In the genomic region with DNA sequence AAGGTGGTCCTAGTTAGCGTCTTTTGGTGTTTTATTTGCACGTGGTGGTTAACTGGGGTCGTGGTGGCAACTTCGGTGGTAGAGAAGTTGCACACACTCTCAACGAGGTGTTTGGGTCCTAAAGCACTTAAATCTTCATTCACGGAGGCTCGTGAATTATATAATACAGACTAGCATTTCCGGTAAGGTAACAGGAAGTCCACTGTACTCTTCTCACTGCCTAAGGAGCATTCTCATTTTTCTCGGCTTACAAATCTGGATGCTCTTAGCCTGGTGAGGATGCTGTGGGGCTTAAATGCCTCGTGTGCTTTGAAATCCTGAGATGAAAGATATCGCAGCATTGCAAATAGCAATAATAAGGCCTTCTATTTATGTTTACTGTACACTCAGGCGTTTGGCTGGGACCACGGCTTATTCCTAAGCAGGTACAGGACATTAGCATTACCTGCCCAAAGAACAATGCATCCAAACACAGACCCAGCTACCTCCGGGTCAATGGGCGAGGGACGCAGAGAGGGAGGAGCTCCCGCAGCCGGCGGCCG, we compare ENCODE assay signal across 1 cellular context.
TF ChIP-seq lines count a peak whose summit lies in the region.

No MANE protein-coding gene starts in this region.

TF ChIP-seq in HepG2, 621 proteins besides CTCF, POLR2A, EP300 and RAD21 (continued from another document):
- TF ChIP-seq, protein P1, sequence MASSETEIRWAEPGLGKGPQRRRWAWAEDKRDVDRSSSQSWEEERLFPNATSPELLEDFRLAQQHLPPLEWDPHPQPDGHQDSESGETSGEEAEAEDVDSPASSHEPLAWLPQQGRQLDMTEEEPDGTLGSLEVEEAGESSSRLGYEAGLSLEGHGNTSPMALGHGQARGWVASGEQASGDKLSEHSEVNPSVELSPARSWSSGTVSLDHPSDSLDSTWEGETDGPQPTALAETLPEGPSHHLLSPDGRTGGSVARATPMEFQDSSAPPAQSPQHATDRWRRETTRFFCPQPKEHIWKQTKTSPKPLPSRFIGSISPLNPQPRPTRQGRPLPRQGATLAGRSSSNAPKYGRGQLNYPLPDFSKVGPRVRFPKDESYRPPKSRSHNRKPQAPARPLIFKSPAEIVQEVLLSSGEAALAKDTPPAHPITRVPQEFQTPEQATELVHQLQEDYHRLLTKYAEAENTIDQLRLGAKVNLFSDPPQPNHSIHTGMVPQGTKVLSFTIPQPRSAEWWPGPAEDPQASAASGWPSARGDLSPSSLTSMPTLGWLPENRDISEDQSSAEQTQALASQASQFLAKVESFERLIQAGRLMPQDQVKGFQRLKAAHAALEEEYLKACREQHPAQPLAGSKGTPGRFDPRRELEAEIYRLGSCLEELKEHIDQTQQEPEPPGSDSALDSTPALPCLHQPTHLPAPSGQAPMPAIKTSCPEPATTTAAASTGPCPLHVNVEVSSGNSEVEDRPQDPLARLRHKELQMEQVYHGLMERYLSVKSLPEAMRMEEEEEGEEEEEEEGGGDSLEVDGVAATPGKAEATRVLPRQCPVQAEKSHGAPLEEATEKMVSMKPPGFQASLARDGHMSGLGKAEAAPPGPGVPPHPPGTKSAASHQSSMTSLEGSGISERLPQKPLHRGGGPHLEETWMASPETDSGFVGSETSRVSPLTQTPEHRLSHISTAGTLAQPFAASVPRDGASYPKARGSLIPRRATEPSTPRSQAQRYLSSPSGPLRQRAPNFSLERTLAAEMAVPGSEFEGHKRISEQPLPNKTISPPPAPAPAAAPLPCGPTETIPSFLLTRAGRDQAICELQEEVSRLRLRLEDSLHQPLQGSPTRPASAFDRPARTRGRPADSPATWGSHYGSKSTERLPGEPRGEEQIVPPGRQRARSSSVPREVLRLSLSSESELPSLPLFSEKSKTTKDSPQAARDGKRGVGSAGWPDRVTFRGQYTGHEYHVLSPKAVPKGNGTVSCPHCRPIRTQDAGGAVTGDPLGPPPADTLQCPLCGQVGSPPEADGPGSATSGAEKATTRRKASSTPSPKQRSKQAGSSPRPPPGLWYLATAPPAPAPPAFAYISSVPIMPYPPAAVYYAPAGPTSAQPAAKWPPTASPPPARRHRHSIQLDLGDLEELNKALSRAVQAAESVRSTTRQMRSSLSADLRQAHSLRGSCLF (CRISPR knock-in tag; IDR thresholded peaks at IDR 0.05; ENCODE audit: borderline replicate concordance): no peak
- no peak for TF ChIP-seq TOPORS (CRISPR knock-in tag; IDR thresholded peaks at IDR 0.05)
- TF ChIP-seq ZNF660 (CRISPR knock-in tag; IDR thresholded peaks at IDR 0.05; ENCODE audit: borderline replicate concordance, low read depth): no peak
- TF ChIP-seq ZNF543 (CRISPR knock-in tag; IDR thresholded peaks at IDR 0.05): no peak
- TF ChIP-seq SAFB2 (CRISPR knock-in tag; IDR thresholded peaks at IDR 0.05; ENCODE audit: borderline replicate concordance, low read depth): peak; percentile 15; the same call in 1 of the 2 replicates
- no peak for TF ChIP-seq CENPT (CRISPR knock-in tag; IDR thresholded peaks at IDR 0.05; ENCODE audit: low read depth)
- TF ChIP-seq MEF2D (CRISPR knock-in tag; IDR thresholded peaks at IDR 0.05): no peak
- peak; percentile 27; the same call in 1 of the 2 replicates for TF ChIP-seq KMT2A (CRISPR knock-in tag; IDR thresholded peaks at IDR 0.05)
- TF ChIP-seq, protein P2, sequence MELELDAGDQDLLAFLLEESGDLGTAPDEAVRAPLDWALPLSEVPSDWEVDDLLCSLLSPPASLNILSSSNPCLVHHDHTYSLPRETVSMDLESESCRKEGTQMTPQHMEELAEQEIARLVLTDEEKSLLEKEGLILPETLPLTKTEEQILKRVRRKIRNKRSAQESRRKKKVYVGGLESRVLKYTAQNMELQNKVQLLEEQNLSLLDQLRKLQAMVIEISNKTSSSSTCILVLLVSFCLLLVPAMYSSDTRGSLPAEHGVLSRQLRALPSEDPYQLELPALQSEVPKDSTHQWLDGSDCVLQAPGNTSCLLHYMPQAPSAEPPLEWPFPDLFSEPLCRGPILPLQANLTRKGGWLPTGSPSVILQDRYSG (CRISPR knock-in tag; IDR thresholded peaks at IDR 0.05): no peak
- TF ChIP-seq CREM (IDR thresholded peaks at IDR 0.05): 0 out of 2 replicates have a peak, but pooled peaks have one; percentile 12
- TF ChIP-seq CREM (CRISPR knock-in tag; IDR thresholded peaks at IDR 0.05): no peak
- no peak for TF ChIP-seq HNRNPUL1 (IDR thresholded peaks at IDR 0.05; ENCODE audit: low read depth, low read length)
- TF ChIP-seq SPEN (CRISPR knock-in tag; IDR thresholded peaks at IDR 0.05; ENCODE audit: low read depth): no peak
- TF ChIP-seq, protein P3, sequence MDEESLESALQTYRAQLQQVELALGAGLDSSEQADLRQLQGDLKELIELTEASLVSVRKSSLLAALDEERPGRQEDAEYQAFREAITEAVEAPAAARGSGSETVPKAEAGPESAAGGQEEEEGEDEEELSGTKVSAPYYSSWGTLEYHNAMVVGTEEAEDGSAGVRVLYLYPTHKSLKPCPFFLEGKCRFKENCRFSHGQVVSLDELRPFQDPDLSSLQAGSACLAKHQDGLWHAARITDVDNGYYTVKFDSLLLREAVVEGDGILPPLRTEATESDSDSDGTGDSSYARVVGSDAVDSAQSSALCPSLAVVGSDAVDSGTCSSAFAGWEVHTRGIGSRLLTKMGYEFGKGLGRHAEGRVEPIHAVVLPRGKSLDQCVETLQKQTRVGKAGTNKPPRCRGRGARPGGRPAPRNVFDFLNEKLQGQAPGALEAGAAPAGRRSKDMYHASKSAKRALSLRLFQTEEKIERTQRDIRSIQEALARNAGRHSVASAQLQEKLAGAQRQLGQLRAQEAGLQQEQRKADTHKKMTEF (CRISPR knock-in tag; IDR thresholded peaks at IDR 0.05): 0 out of 2 replicates have a peak, but pooled peaks have one; percentile 24
- TF ChIP-seq ZNF3 (CRISPR knock-in tag; IDR thresholded peaks at IDR 0.05): no peak
- TF ChIP-seq ZSCAN9 (CRISPR knock-in tag; IDR thresholded peaks at IDR 0.05; ENCODE audit: borderline replicate concordance): no peak
- TF ChIP-seq DR1 (CRISPR knock-in tag; IDR thresholded peaks at IDR 0.05): 0 out of 2 replicates have a peak, but pooled peaks have one; percentile 13
- TF ChIP-seq ELF4 (CRISPR knock-in tag; IDR thresholded peaks at IDR 0.05; ENCODE audit: borderline replicate concordance): peak; percentile 68; the same call in 1 of the 2 replicates
- TF ChIP-seq HDAC6 (IDR thresholded peaks at IDR 0.05; ENCODE audit: low read depth, low read length): no peak
- TF ChIP-seq, protein P4, sequence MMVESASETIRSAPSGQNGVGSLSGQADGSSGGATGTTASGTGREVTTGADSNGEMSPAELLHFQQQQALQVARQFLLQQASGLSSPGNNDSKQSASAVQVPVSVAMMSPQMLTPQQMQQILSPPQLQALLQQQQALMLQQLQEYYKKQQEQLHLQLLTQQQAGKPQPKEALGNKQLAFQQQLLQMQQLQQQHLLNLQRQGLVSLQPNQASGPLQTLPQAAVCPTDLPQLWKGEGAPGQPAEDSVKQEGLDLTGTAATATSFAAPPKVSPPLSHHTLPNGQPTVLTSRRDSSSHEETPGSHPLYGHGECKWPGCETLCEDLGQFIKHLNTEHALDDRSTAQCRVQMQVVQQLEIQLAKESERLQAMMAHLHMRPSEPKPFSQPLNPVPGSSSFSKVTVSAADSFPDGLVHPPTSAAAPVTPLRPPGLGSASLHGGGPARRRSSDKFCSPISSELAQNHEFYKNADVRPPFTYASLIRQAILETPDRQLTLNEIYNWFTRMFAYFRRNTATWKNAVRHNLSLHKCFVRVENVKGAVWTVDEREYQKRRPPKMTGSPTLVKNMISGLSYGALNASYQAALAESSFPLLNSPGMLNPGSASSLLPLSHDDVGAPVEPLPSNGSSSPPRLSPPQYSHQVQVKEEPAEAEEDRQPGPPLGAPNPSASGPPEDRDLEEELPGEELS (CRISPR knock-in tag; IDR thresholded peaks at IDR 0.05): 0 out of 2 replicates have a peak, but pooled peaks have one; percentile 11
- TF ChIP-seq, protein P5, sequence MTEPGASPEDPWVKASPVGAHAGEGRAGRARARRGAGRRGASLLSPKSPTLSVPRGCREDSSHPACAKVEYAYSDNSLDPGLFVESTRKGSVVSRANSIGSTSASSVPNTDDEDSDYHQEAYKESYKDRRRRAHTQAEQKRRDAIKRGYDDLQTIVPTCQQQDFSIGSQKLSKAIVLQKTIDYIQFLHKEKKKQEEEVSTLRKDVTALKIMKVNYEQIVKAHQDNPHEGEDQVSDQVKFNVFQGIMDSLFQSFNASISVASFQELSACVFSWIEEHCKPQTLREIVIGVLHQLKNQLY (CRISPR knock-in tag; IDR thresholded peaks at IDR 0.05): 0 out of 2 replicates have a peak, but pooled peaks have one; percentile 12
- TF ChIP-seq ELF1 (CRISPR knock-in tag; IDR thresholded peaks at IDR 0.05): 0 out of 2 replicates have a peak, but pooled peaks have one; percentile 0
- no peak for TF ChIP-seq BRCA1 (CRISPR knock-in tag; IDR thresholded peaks at IDR 0.05)
- TF ChIP-seq, protein P6, sequence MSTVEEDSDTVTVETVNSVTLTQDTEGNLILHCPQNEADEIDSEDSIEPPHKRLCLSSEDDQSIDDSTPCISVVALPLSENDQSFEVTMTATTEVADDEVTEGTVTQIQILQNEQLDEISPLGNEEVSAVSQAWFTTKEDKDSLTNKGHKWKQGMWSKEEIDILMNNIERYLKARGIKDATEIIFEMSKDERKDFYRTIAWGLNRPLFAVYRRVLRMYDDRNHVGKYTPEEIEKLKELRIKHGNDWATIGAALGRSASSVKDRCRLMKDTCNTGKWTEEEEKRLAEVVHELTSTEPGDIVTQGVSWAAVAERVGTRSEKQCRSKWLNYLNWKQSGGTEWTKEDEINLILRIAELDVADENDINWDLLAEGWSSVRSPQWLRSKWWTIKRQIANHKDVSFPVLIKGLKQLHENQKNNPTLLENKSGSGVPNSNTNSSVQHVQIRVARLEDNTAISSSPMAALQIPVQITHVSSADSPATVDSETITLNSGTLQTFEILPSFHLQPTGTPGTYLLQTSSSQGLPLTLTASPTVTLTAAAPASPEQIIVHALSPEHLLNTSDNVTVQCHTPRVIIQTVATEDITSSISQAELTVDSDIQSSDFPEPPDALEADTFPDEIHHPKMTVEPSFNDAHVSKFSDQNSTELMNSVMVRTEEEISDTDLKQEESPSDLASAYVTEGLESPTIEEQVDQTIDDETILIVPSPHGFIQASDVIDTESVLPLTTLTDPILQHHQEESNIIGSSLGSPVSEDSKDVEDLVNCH (CRISPR knock-in tag; IDR thresholded peaks at IDR 0.05): 0 out of 2 replicates have a peak, but pooled peaks have one; percentile 40
- TF ChIP-seq ZSCAN12 (CRISPR knock-in tag; IDR thresholded peaks at IDR 0.05): no peak
- TF ChIP-seq, protein P7, sequence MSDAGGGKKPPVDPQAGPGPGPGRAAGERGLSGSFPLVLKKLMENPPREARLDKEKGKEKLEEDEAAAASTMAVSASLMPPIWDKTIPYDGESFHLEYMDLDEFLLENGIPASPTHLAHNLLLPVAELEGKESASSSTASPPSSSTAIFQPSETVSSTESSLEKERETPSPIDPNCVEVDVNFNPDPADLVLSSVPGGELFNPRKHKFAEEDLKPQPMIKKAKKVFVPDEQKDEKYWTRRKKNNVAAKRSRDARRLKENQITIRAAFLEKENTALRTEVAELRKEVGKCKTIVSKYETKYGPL (CRISPR knock-in tag; IDR thresholded peaks at IDR 0.05): peak; percentile 83
- TF ChIP-seq, protein P8, sequence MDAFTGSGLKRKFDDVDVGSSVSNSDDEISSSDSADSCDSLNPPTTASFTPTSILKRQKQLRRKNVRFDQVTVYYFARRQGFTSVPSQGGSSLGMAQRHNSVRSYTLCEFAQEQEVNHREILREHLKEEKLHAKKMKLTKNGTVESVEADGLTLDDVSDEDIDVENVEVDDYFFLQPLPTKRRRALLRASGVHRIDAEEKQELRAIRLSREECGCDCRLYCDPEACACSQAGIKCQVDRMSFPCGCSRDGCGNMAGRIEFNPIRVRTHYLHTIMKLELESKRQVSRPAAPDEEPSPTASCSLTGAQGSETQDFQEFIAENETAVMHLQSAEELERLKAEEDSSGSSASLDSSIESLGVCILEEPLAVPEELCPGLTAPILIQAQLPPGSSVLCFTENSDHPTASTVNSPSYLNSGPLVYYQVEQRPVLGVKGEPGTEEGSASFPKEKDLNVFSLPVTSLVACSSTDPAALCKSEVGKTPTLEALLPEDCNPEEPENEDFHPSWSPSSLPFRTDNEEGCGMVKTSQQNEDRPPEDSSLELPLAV (CRISPR knock-in tag; conservative IDR thresholded peaks at IDR 0.05; ENCODE audit: low read depth): no peak
- 0 out of 2 replicates have a peak, but pooled peaks have one; percentile 5 for TF ChIP-seq ZNF350 (CRISPR knock-in tag; IDR thresholded peaks at IDR 0.05; ENCODE audit: borderline replicate concordance, low read depth)
- TF ChIP-seq ZNF20 (CRISPR knock-in tag; IDR thresholded peaks at IDR 0.05): no peak
- no peak for TF ChIP-seq ZNF143 (CRISPR knock-in tag; IDR thresholded peaks at IDR 0.05)
- no peak for TF ChIP-seq CBX5 (CRISPR knock-in tag; IDR thresholded peaks at IDR 0.05; ENCODE audit: borderline replicate concordance)
- 0 out of 2 replicates have a peak, but pooled peaks have one; percentile 18 for TF ChIP-seq GABPA (IDR thresholded peaks at IDR 0.05; ENCODE audit: low read depth, low read length)
- TF ChIP-seq GABPA (CRISPR knock-in tag; IDR thresholded peaks at IDR 0.05; ENCODE audit: low read depth): peak; percentile 88
- 0 out of 2 replicates have a peak, but pooled peaks have one; percentile 27 for TF ChIP-seq ZNF256 (CRISPR knock-in tag; conservative IDR thresholded peaks at IDR 0.05)
- peak; percentile 21 for TF ChIP-seq NKX3-1 (CRISPR knock-in tag; IDR thresholded peaks at IDR 0.05)
- TF ChIP-seq ZNF589 (CRISPR knock-in tag; conservative IDR thresholded peaks at IDR 0.05): no peak
- TF ChIP-seq, protein P9, sequence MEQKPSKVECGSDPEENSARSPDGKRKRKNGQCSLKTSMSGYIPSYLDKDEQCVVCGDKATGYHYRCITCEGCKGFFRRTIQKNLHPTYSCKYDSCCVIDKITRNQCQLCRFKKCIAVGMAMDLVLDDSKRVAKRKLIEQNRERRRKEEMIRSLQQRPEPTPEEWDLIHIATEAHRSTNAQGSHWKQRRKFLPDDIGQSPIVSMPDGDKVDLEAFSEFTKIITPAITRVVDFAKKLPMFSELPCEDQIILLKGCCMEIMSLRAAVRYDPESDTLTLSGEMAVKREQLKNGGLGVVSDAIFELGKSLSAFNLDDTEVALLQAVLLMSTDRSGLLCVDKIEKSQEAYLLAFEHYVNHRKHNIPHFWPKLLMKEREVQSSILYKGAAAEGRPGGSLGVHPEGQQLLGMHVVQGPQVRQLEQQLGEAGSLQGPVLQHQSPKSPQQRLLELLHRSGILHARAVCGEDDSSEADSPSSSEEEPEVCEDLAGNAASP (CRISPR knock-in tag; IDR thresholded peaks at IDR 0.05; ENCODE audit: borderline replicate concordance): peak; percentile 26; the same call in 1 of the 2 replicates
